21 cellular contexts compared by ENCODE assay signal in the genomic region with DNA sequence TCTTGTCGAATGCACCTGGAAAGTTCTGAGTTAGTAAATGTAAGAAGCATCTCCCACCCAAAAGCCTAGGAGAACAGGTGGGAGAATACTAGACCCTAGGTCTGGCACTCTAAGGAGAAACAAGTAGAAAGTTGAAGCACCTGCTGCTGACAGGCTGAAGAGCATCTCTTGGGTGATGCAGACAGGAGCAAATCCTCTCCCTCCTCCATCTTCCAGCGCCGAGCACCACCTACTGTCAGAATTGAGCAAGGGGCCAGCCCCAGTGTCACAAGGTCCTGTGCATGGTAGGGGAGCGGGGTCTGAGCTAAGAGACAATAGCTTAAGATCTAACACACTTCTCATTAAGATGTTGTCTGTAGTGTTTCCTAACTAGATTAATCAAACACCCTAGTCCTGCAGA. TPM values are rescaled to one million over a fixed set of nuclear protein-coding genes. Genes with fewer than 3 reads are reported as not detected.
DNase-seq lines count a peak whose midpoint lies in the region; ATAC-seq and TF ChIP-seq lines count a peak whose summit lies in the region.
"Had no signal": no experiment of that assay in that cellular context is flagged by ENCODE, and none has a peak within 500 bp of the region (broad histone marks: within the 10 kb centered on the region; RNA-seq: fewer than 3 reads in every experiment).

No MANE protein-coding gene starts in this region.

- H3K9me3 Mint-ChIP-seq in H9: no peaks in the 10 kb centered on the region
- H3K9me3 Mint-ChIP-seq: activated naive CD4-positive, alpha-beta T cell treated with anti-CD3 and anti-CD28 coated beads, Interleukin-2, amount 50 U/mL, for 24 hours; naive thymus-derived CD4-positive, alpha-beta T cell had no signal

- no peak overlapping the region for H4K5ac ChIP-seq in H9 (ENCODE audit: insufficient read length, low read depth, low read length)

- no CpG with 5 or more reads among the region's 4 CpGs for WGBS in H9 (ENCODE audit: extremely low coverage, insufficient read length, low lambda C conversion rate)

- no peak overlapping the region for H2BK20ac ChIP-seq in H9 (ENCODE audit: low read depth, low read length, poor library complexity, severe bottlenecking)

- H3K4me2 ChIP-seq in H9 (ENCODE audit: insufficient read depth, insufficient read length, low read length): no peak overlapping the region
- H3K4me2 ChIP-seq: BLaER1 had no signal

- no peaks in the 10 kb centered on the region for H3K27me3 Mint-ChIP-seq in H9 (ENCODE audit: low read depth)
- H3K27me3 Mint-ChIP-seq in T-helper 17 cell: no peaks in the 10 kb centered on the region
- H3K27me3 Mint-ChIP-seq: activated naive CD4-positive, alpha-beta T cell treated with anti-CD3 and anti-CD28 coated beads, Interleukin-2, amount 50 U/mL, for 24 hours; naive thymus-derived CD4-positive, alpha-beta T cell had no signal

- H3K27ac Mint-ChIP-seq in H9 (no peak overlapping the region; a peak in 1 of 7 replicates), T-helper 17 cell (peak overlapping the region; percentile 32)
- H3K27ac Mint-ChIP-seq: activated naive CD4-positive, alpha-beta T cell treated with anti-CD3 and anti-CD28 coated beads, Interleukin-2, amount 50 U/mL, for 24 hours had no signal

- TF ChIP-seq CTCF in C4-2B (conservative IDR thresholded peaks at IDR 0.05) (peak; percentile 22), H9 (conservative IDR thresholded peaks at IDR 0.05) (peak; percentile 40; the same call in 2 of the 3 replicates), fibroblast of pulmonary artery (IDR thresholded peaks at IDR 0.05; ENCODE audit: low read length, missing control alignments) (peak; percentile 3)

- H3K27me3 ChIP-seq in H9 (ENCODE audit: insufficient read depth, low read length): no peaks in the 10 kb centered on the region
- H3K27me3 ChIP-seq: BLaER1, breast epithelium, dorsolateral prefrontal cortex, esophagus muscularis mucosa had no signal

- no peak overlapping the region for H4K91ac ChIP-seq in H9 (ENCODE audit: insufficient read length, low read depth, low read length)

- H3K9ac ChIP-seq in H9 (ENCODE audit: extremely low read depth, insufficient read length, low read length): no peak overlapping the region
- H3K9ac ChIP-seq: BLaER1 had no signal

- H2BK5ac ChIP-seq in H9 (ENCODE audit: insufficient read length, low read length): no peak overlapping the region

- H3K79me2 ChIP-seq in H9 (ENCODE audit: insufficient read depth, low read length): no peaks in the 10 kb centered on the region

- H3K18ac ChIP-seq in H9 (ENCODE audit: insufficient read length, low read depth, low read length): no peak overlapping the region

- H3K9me3 ChIP-seq in H9 (ENCODE audit: control insufficient read depth, low read depth, low read length) (no peaks in the 10 kb centered on the region), T-helper 17 cell (ENCODE audit: control insufficient read depth, low read length, poor library complexity, severe bottlenecking) (no peaks in the 10 kb centered on the region)
- H3K9me3 ChIP-seq: BLaER1, breast epithelium, esophagus muscularis mucosa had no signal

- H3K4ac ChIP-seq in H9 (ENCODE audit: low read depth, low read length): no peak overlapping the region

- H3K4me3 Mint-ChIP-seq in H9 (no peak overlapping the region), T-helper 17 cell (no peak overlapping the region)
- H3K4me3 Mint-ChIP-seq: activated naive CD4-positive, alpha-beta T cell treated with anti-CD3 and anti-CD28 coated beads, Interleukin-2, amount 50 U/mL, for 24 hours; naive thymus-derived CD4-positive, alpha-beta T cell had no signal

- no peak for ATAC-seq in T-helper 17 cell
- ATAC-seq in HG02885 (IDR thresholded peaks at IDR 0.05; ENCODE audit: poor library complexity, unreplicated experiment): no peak
- ATAC-seq: naive thymus-derived CD4-positive, alpha-beta T cell had no signal

- H4K8ac ChIP-seq in H9 (replicated peaks; ENCODE audit: insufficient read length, low read depth, low read length): no peak overlapping the region

- no peak overlapping the region for H2AK5ac ChIP-seq in H9 (ENCODE audit: insufficient read length, low read length)

- no peak overlapping the region for H3K23ac ChIP-seq in H9 (ENCODE audit: insufficient read length, low read depth, low read length)

- no peak overlapping the region for H2BK12ac ChIP-seq in H9 (ENCODE audit: insufficient read length, low read depth, low read length)

- H3K4me3 ChIP-seq in fibroblast of pulmonary artery (replicated peaks; ENCODE audit: low read depth, low read length): no peak overlapping the region
- H3K4me3 ChIP-seq: BLaER1, breast epithelium, dorsolateral prefrontal cortex, esophagus muscularis mucosa, SK-N-MC, skin epidermis had no signal

- H3T11ph ChIP-seq in H9 (ENCODE audit: low read length): no peak overlapping the region

- no peak overlapping the region for H3K56ac ChIP-seq in H9 (ENCODE audit: insufficient read length, low read depth, low read length)

- no peak overlapping the region for H2AFZ ChIP-seq in H9 (ENCODE audit: low read length)

- H2BK120ac ChIP-seq in H9 (ENCODE audit: low read depth, low read length, poor library complexity, severe bottlenecking): no peak overlapping the region

- no peaks in the 10 kb centered on the region for H3K23me2 ChIP-seq in H9 (ENCODE audit: insufficient read length, low read depth, low read length, poor library complexity, severe bottlenecking)

- H3K4me1 Mint-ChIP-seq in H9 (no peaks in the 10 kb centered on the region), T-helper 17 cell (peaks cover 7% of the 10 kb centered on the region)
- H3K4me1 Mint-ChIP-seq: activated naive CD4-positive, alpha-beta T cell treated with anti-CD3 and anti-CD28 coated beads, Interleukin-2, amount 50 U/mL, for 24 hours had no signal

- no peaks in the 10 kb centered on the region for H4K20me1 ChIP-seq in H9 (ENCODE audit: control insufficient read depth, insufficient read depth, insufficient read length)

- no peak for DNase-seq in H9
- DNase-seq in T-helper 17 cell: no peak
- no peak for DNase-seq in fibroblast of pulmonary artery (ENCODE audit: low read depth)
- no peak for DNase-seq in central memory CD4-positive, alpha-beta T cell
- DNase-seq in activated CD4-positive, CD25-positive, alpha-beta regulatory T cell (lab: John Stamatoyannopoulos, UW): no peak
- DNase-seq: activated CD4-positive, alpha-beta T cell treated with anti-CD3 and anti-CD28 coated beads, Interleukin-2, amount 50 U/mL, for 1 hour; activated T-cell treated with anti-CD3 and anti-CD28 coated beads, Interleukin-2, amount 50 U/mL, for 1 hour; DMS 273 treated with DMSO at 0.1 percent for 48 hours; dorsolateral prefrontal cortex; MM.1S; naive thymus-derived CD4-positive, alpha-beta T cell; NCI-H1930; NCI-H446 treated with DMSO at 0.1 percent for 48 hours had no signal

- no peak overlapping the region for H3K14ac ChIP-seq in H9 (ENCODE audit: insufficient read depth, low read length)

- H3K79me1 ChIP-seq in H9 (ENCODE audit: insufficient read depth, low read depth, low read length, poor library complexity, severe bottlenecking): no peaks in the 10 kb centered on the region

- H2BK15ac ChIP-seq in H9 (ENCODE audit: low read depth, low read length): no peak overlapping the region

- H3K27ac ChIP-seq in C4-2B: no peak overlapping the region
- no peak overlapping the region for H3K27ac ChIP-seq in H9 (ENCODE audit: insufficient read length, low read depth, low read length)
- H3K27ac ChIP-seq: BLaER1, breast epithelium, dorsolateral prefrontal cortex, esophagus muscularis mucosa, SK-N-MC had no signal

- H3K36me3 Mint-ChIP-seq in H9 (ENCODE audit: insufficient read depth in 1 of 3, low read depth in 3 of 3) (peaks cover 65 to 96% (median 91%) of the 10 kb centered on the region in 3 experiments), T-helper 17 cell (ENCODE audit: low read depth) (peaks cover 5% of the 10 kb centered on the region)

- H3K4me1 ChIP-seq in H9 (ENCODE audit: insufficient read depth, low read length): no peaks in the 10 kb centered on the region
- H3K4me1 ChIP-seq: breast epithelium, esophagus muscularis mucosa had no signal

RNA-seq across cellular contexts. Expression of a gene that starts 52.9 kb away (rescaled TPM):
- total RNA-seq in H9 (2021): 51.3 and 54.3 TPM in 2 replicates
- 10 to 100 TPM; 11.3 to 13.3 TPM for total RNA-seq in T-helper 17 cell
